ENCODE assay signal across 1 cellular context in the genomic region with DNA sequence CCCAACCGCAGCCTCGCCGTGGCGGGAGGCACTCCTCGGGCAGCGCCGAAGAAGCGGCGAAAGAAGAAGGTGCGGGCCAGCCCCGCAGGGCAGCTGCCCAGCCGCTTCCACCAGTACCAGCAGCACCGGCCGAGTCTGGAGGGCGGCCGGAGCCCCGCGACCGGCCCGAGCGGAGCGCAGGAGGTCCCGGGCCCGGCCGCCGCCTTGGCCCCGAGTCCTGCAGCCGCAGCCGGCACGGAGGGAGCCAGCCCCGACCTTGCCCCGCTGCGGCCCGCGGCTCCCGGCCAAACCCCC.
TF ChIP-seq lines count a peak whose summit lies in the region.

No MANE protein-coding gene starts in this region.

TF ChIP-seq in endothelial cell of umbilical vein, 7 proteins besides CTCF, POLR2A, EP300 and RAD21:
- TF ChIP-seq MYC (IDR thresholded peaks at IDR 0.05; ENCODE audit: low read depth, low read length), result no peak
TF ChIP-seq in endothelial cell of umbilical vein: peak in this region for 0.
